ENCODE assay signal across 1 cellular context in genomic region chr19:51713319-51714285, GRCh38.
TF ChIP-seq lines count a peak whose summit lies in the region.

No MANE protein-coding gene starts in this region.

TF ChIP-seq in H1, 55 proteins besides CTCF, POLR2A, EP300 and RAD21:
- no peak for TF ChIP-seq GTF2F1 (IDR thresholded peaks at IDR 0.05; ENCODE audit: borderline replicate concordance, low read depth, low read length)
- TF ChIP-seq EZH2 (IDR thresholded peaks at IDR 0.05; ENCODE audit: low read depth, low read length, severe bottlenecking) = no peak
- TF ChIP-seq SP2 (IDR thresholded peaks at IDR 0.05; ENCODE audit: low read length) = no peak
- no peak for TF ChIP-seq JUN (IDR thresholded peaks at IDR 0.05; ENCODE audit: low read depth, low read length)
- TF ChIP-seq BACH1 (IDR thresholded peaks at IDR 0.05; ENCODE audit: low read length) = no peak
- no peak for TF ChIP-seq POU5F1 (IDR thresholded peaks at IDR 0.05; ENCODE audit: low read depth, low read length)
